20 cellular contexts compared by ENCODE assay signal in the genomic region with DNA sequence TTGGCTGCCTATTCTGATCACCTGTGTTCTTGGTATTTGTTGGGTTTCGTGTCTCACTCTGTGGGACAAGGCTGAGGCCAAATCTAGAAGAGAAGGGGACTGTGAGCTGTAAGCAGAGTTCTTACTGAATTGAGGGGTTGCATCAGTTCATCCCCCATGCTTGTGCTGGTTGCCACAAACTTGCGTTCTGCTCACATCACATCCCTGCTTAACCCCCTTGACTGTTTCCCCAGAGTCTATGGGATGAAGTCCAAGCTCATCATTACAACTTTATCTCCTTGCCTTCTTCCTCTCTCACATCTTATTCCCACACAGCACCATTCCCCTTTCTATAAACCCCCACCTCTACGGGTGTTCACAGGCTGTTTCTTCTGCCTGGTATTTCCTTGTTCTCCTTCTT.
"Had no signal": no experiment of that assay in that cellular context is flagged by ENCODE, and none has a peak within 500 bp of the region (broad histone marks: within the 10 kb centered on the region; RNA-seq: fewer than 3 reads in every experiment).

No MANE protein-coding gene starts in this region.

- H3K9me3 ChIP-seq: body of pancreas, gastroesophageal sphincter, heart right ventricle, left lung, thyroid gland had no signal

- H3K4me3 ChIP-seq: body of pancreas, gastroesophageal sphincter, heart right ventricle, left lung, thyroid gland had no signal

- H3K4me1 ChIP-seq: body of pancreas, gastroesophageal sphincter, heart right ventricle had no signal

- H3K27ac ChIP-seq: body of pancreas, gastroesophageal sphincter, heart right ventricle, left lung, thyroid gland, VCaP had no signal

- H3K4me1 Mint-ChIP-seq: activated T-helper 17 cell treated with anti-CD3 and anti-CD28 coated beads, Interleukin-2, amount 50 U/mL, for 72 hours; central memory CD8-positive, alpha-beta T cell; naive thymus-derived CD4-positive, alpha-beta T cell; stimulated activated memory B cell treated with anti-CD40 and anti-IgM and Interleukin-4, amounts not matched to agents 10 μg/mL and 1 μg/mL and 100 μg/mL, for 72 hours had no signal

- H3K27me3 ChIP-seq: body of pancreas, gastroesophageal sphincter, left lung, thyroid gland had no signal

- H3K36me3 ChIP-seq: heart right ventricle, left lung, thyroid gland had no signal

- DNase-seq: activated CD4-positive, alpha-beta T cell treated with anti-CD3 and anti-CD28 coated beads for 1 hour; activated CD4-positive, alpha-beta T cell treated with anti-CD3 and anti-CD28 coated beads, Interleukin-2, amount 50 U/mL, for 4 hours; activated naive CD4-positive, alpha-beta T cell treated with Interleukin-2 at 50 U/mL for 16 hours; activated T-cell treated with anti-CD3 and anti-CD28 coated beads for 4 hours; body of pancreas; effector memory CD8-positive, alpha-beta T cell; heart right ventricle; left lung; naive thymus-derived CD4-positive, alpha-beta T cell; retina; stimulated activated CD4-positive, alpha-beta T cell treated with anti-CD3 and anti-CD28 coated beads, Interleukin-2, amount 100 ng/mL, for 48 hours; T-helper 1 cell; T1000 had no signal

- H3K4me3 Mint-ChIP-seq: activated T-helper 17 cell treated with anti-CD3 and anti-CD28 coated beads, Interleukin-2, amount 50 U/mL, for 72 hours; central memory CD8-positive, alpha-beta T cell; dendritic cell treated with granulocyte-macrophage colony-stimulating factor and Interleukin-4, amounts not matched to agents 40 ng/mL and 50 ng/mL, for 4 days; effector memory CD8-positive, alpha-beta T cell; naive thymus-derived CD4-positive, alpha-beta T cell; stimulated activated memory B cell treated with anti-CD40 and anti-IgM and Interleukin-4, amounts not matched to agents 10 μg/mL and 1 μg/mL and 100 μg/mL, for 72 hours had no signal

- H3K9me3 Mint-ChIP-seq: activated T-helper 17 cell treated with anti-CD3 and anti-CD28 coated beads, Interleukin-2, amount 50 U/mL, for 72 hours; central memory CD8-positive, alpha-beta T cell; dendritic cell treated with granulocyte-macrophage colony-stimulating factor and Interleukin-4, amounts not matched to agents 40 ng/mL and 50 ng/mL, for 4 days; effector memory CD8-positive, alpha-beta T cell; stimulated activated memory B cell treated with anti-CD40 and anti-IgM and Interleukin-4, amounts not matched to agents 10 μg/mL and 1 μg/mL and 100 μg/mL, for 72 hours had no signal

- H3K36me3 Mint-ChIP-seq: stimulated activated memory B cell treated with anti-CD40 and anti-IgM and Interleukin-4, amounts not matched to agents 10 μg/mL and 1 μg/mL and 100 μg/mL, for 72 hours had no signal

- H3K27ac Mint-ChIP-seq: activated T-helper 17 cell treated with anti-CD3 and anti-CD28 coated beads, Interleukin-2, amount 50 U/mL, for 72 hours; dendritic cell treated with granulocyte-macrophage colony-stimulating factor and Interleukin-4, amounts not matched to agents 40 ng/mL and 50 ng/mL, for 4 days; effector memory CD8-positive, alpha-beta T cell; naive thymus-derived CD4-positive, alpha-beta T cell; stimulated activated memory B cell treated with anti-CD40 and anti-IgM and Interleukin-4, amounts not matched to agents 10 μg/mL and 1 μg/mL and 100 μg/mL, for 72 hours had no signal
